ENCODE assay signal across 8 cellular contexts in the genomic region with DNA sequence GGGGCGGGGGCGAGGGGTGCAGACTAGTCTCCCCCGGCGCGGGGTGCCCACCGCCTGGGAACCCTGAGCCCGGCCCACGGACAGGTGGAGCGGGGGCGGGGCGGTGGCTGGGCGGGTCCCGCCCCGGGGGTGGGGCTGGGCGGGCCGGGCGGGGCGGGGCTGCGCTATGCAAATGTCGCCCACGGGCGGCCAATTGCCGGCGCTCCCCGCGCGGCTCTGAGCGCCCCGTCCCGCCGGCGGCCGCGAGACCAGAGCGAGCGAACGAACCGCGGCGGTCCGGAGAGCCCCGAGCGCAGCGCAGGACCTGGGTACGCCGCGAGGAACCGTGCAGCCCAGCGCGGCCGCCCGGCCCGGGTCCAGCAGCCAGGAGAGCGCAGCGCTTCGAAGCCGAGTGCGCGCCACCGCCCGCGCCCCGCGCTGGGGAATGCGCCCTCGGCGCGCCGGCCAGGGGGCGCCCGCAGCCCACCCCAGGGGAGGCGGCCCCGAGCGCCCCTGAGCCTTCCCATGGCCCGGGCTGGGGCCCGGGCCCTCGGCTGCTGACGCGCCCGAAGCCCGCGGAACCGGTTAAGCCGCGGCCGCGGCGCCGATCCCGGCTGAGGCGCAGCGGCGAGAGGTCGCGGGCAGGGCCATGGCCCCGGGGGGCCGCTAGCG. TPM values are rescaled to one million over a fixed set of nuclear protein-coding genes. Genes with fewer than 3 reads are reported as not detected.
DNase-seq lines count a peak whose midpoint lies in the region; ATAC-seq and TF ChIP-seq lines count a peak whose summit lies in the region.

A gene (plus strand): TSS at position 485 of the 651 bp plus-strand sequence. CDS start 4,299 bp downstream, outside the sequence.

- no peak for TF ChIP-seq CTCF in coronary artery (IDR thresholded peaks at IDR 0.05)
- no peak for TF ChIP-seq CTCF in left lung (IDR thresholded peaks at IDR 0.05)

- H3K27ac ChIP-seq in coronary artery (peak within 1 kb of the TSS; percentile 46 to 97), left lung (peak within 1 kb of the TSS; percentile 57 to 59)

- intact Hi-C loops in left lung (cut with DNase I) = no loop called here

- no peaks in the 10 kb centered on the region for H3K9me3 ChIP-seq in left lung

- H3K27me3 ChIP-seq in left lung = peaks cover 8 to 47% of the 10 kb centered on the region in 2 donors

- H3K36me3 ChIP-seq in left lung = no peaks in the 10 kb centered on the region

- DNase-seq in DMS114 treated with DMSO at 0.1 percent for 48 hours (lab: John Stamatoyannopoulos, UW; ENCODE audit: unreplicated experiment) = peak; percentile 30
- DNase-seq in LoVo (ENCODE audit: low spot score) = peak; percentile 72
- peak; percentile 65 for DNase-seq in activated CD4-positive, CD25-positive, alpha-beta regulatory T cell treated with anti-CD3 and anti-CD28 coated beads, Interleukin-2, amount 50 U/mL, for 72 hours
- no peak for DNase-seq in coronary artery (ENCODE audit: low spot score)
- peak; percentile 49 to 92 for DNase-seq in left lung
- peak; percentile 58 for DNase-seq in stimulated activated CD4-positive, alpha-beta T cell treated with anti-CD3 and anti-CD28 coated beads, Interleukin-4, amount 100 ng/mL, for 24 hours
- no peak for DNase-seq in GF-D8 (lab: John Stamatoyannopoulos, UW)

- peaks cover 15 to 46% of the 10 kb centered on the region in 2 donors for H3K4me1 ChIP-seq in left lung

- ATAC-seq in GM21526 (IDR thresholded peaks at IDR 0.05; ENCODE audit: low FRiP score, unreplicated experiment) = peak; percentile 50
- peak; percentile 92 for ATAC-seq in left lung

- H3K4me3 ChIP-seq in coronary artery (peak within 1 kb of the TSS; percentile 82), left lung (peak within 1 kb of the TSS; percentile 40 to 50)

RNA-seq across cellular contexts. Expression of the gene that starts here (rescaled TPM):
- 10 to 100 TPM; 26.0 to 56.2 TPM for total RNA-seq in left lung

Comparison
In these comparisons a context has a peak if more than half of its experiments do, and no peak if none do; other contexts are left out.
1. DNase-seq: peak in DMS114 treated with DMSO at 0.1 percent for 48 hours (single experiment), LoVo (single experiment), activated CD4-positive, CD25-positive, alpha-beta regulatory T cell treated with anti-CD3 and anti-CD28 coated beads, Interleukin-2, amount 50 U/mL, for 72 hours (single experiment), left lung (2 of 2) and stimulated activated CD4-positive, alpha-beta T cell treated with anti-CD3 and anti-CD28 coated beads, Interleukin-4, amount 100 ng/mL, for 24 hours (single experiment); none in coronary artery (single experiment) and GF-D8 (single experiment).